ENCODE assay signal across 12 cellular contexts in the genomic region with DNA sequence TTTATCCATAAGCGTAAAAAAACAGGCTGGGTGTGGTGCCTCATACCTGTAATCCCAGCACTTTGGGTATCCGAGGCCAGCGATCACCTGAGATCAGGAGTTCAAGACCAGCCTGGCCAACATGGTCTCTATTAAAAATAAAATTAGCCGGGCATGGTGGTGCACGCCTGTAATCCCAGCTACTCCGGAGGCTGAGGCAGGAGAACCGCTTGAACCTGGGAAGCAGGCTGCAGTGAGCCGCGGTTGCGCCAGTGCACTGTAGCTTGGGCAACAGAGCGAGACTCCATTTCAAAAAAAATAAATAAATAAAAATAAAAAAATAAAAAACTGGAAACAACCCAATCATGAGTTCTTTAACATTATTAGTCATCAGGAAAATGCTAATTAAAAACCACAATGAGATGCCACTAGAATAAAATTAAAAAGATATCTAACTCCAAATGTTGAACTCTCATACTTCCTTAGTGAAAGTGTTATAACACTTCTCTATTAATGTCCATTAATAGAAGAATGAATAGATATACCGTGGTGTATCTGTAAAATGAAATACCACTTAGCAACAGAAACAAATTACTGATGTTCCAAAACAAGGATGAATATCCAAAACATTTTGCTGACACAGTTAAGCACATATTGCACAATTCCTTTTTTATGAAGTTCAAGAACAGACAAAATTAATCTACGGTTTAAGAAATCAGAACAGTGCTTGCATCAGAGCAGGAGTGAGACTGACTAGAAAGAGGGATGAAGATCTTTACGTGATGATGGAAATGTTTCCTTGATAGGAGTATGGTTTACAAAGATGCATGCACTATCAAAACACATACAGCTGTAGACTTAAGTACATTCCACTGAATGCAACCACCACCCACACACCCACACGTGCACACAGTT. TPM values are rescaled to one million over a fixed set of nuclear protein-coding genes. Genes with fewer than 3 reads are reported as not detected.
DNase-seq lines count a peak whose midpoint lies in the region; ATAC-seq, FAIRE-seq and TF ChIP-seq lines count a peak whose summit lies in the region.
"Had no signal": no experiment of that assay in that cellular context is flagged by ENCODE, and none has a peak within 500 bp of the region (broad histone marks: within the 10 kb centered on the region; RNA-seq: fewer than 3 reads in every experiment).

No MANE protein-coding gene starts in this region.

- DNase-seq in A673 (ENCODE audit: low spot score), result no peak
- peak; percentile 41 for DNase-seq in HCEC 1CT
- DNase-seq in memory B cell (ENCODE audit: low spot score in 2 of 2), result no peak
- DNase-seq in stimulated activated naive CD4-positive, alpha-beta T cell (lab: John Stamatoyannopoulos, UW), result no peak
- DNase-seq in stimulated activated CD4-positive, alpha-beta T cell treated with anti-CD3 and anti-CD28 coated beads, Interleukin-1b, Interleukin-23, amount 100 ng/mL, for 48 hours, result no peak
- DNase-seq in activated naive CD8-positive, alpha-beta T cell treated with anti-CD3 and anti-CD28 coated beads for 36 hours, result no peak
- DNase-seq: activated CD4-positive, alpha-beta T cell treated with anti-CD3 and anti-CD28 coated beads, Interleukin-2, amount 50 U/mL, for 4 hours; NCI-H1930; NCI-H526 treated with DMSO at 0.1 percent for 48 hours; testis had no signal

- H3K27ac Mint-ChIP-seq in memory B cell, result peak overlapping the region; percentile 29
- H3K27ac Mint-ChIP-seq in activated naive CD8-positive, alpha-beta T cell treated with anti-CD3 and anti-CD28 coated beads for 36 hours, result no peak overlapping the region

- peaks cover 5% of the 10 kb centered on the region for H3K4me1 Mint-ChIP-seq in memory B cell
- peaks cover 14% of the 10 kb centered on the region for H3K4me1 Mint-ChIP-seq in activated naive CD8-positive, alpha-beta T cell treated with anti-CD3 and anti-CD28 coated beads for 36 hours

- H3K4me1 ChIP-seq in A673 (ENCODE audit: insufficient read depth, low read length, poor library complexity, severe bottlenecking), result peaks cover 15% of the 10 kb centered on the region
- H3K4me1 ChIP-seq: testis had no signal

- no TSS peak for BruUV-seq in A673 (replicated peaks; lab: Mats Ljungman, UMichigan)

- H3K9me3 ChIP-seq in A673 (ENCODE audit: low read depth, low read length, poor library complexity, severe bottlenecking), result peaks cover 10% of the 10 kb centered on the region
- H3K9me3 ChIP-seq: testis had no signal

- CTCF ChIA-PET in A673 (lab: Charles Lee), result no interaction called here

- no peak overlapping the region for H3K4me3 Mint-ChIP-seq in memory B cell
- H3K4me3 Mint-ChIP-seq in activated naive CD8-positive, alpha-beta T cell treated with anti-CD3 and anti-CD28 coated beads for 36 hours, result no peak overlapping the region

- H3K4me3 ChIP-seq in A673 (ENCODE audit: low read depth, low read length, poor library complexity, severe bottlenecking), result no peak overlapping the region
- H3K4me3 ChIP-seq: testis had no signal

- POLR2A ChIA-PET in A673 (lab: Charles Lee; ENCODE audit: low non-redundant PET), result interaction anchor here (0.6 kb wide), 1 partner anchor 53 kb away, joined by 3 read pairs; no protein-coding TSS in a partner anchor

- no peaks in the 10 kb centered on the region for H3K27me3 Mint-ChIP-seq in memory B cell
- no peaks in the 10 kb centered on the region for H3K27me3 Mint-ChIP-seq in activated naive CD8-positive, alpha-beta T cell treated with anti-CD3 and anti-CD28 coated beads for 36 hours

- no peaks in the 10 kb centered on the region for H3K27me3 ChIP-seq in A673 (replicated peaks; ENCODE audit: insufficient read depth, low read depth, low read length, poor library complexity)
- H3K27me3 ChIP-seq: testis had no signal

- no peak for TF ChIP-seq CTCF in A673 (conservative IDR thresholded peaks at IDR 0.05; ENCODE audit: low read depth, low read length)

- intact Hi-C loops in A673 (cut with micrococcal nuclease; ENCODE audit: unreplicated experiment), result no loop called here

- H3K36me3 ChIP-seq in A673 (ENCODE audit: insufficient read depth, low read length, poor library complexity, severe bottlenecking), result peaks cover 48% of the 10 kb centered on the region

- no peak for ATAC-seq in memory B cell (ENCODE audit: low read depth)
- no peak for ATAC-seq in GM18867 (IDR thresholded peaks at IDR 0.05; ENCODE audit: unreplicated experiment)

- H3K36me3 Mint-ChIP-seq in memory B cell, result peaks cover 33% of the 10 kb centered on the region
- peaks cover 39% of the 10 kb centered on the region for H3K36me3 Mint-ChIP-seq in activated naive CD8-positive, alpha-beta T cell treated with anti-CD3 and anti-CD28 coated beads for 36 hours

- H3K9me3 Mint-ChIP-seq in memory B cell, result no peaks in the 10 kb centered on the region
- peaks cover 3% of the 10 kb centered on the region for H3K9me3 Mint-ChIP-seq in activated naive CD8-positive, alpha-beta T cell treated with anti-CD3 and anti-CD28 coated beads for 36 hours

- peak; percentile 82 for FAIRE-seq in endometrium (lab: Jason Lieb, UNC)

- peak overlapping the region; percentile 64 for H3K27ac ChIP-seq in A673 (ENCODE audit: low read depth, low read length, poor library complexity, severe bottlenecking)
- H3K27ac ChIP-seq: testis had no signal

RNA-seq across cellular contexts. Expression of a gene that starts 13.0 kb away (rescaled TPM):
- 65.9 and 74.4 TPM in 2 replicates for total RNA-seq in A673 (2021)
- 10 to 100 TPM; 39.8 to 41.0 TPM for total RNA-seq in activated naive CD8-positive, alpha-beta T cell treated with anti-CD3 and anti-CD28 coated beads for 36 hours
